ENCODE assay signal across 12 cellular contexts in the genomic region with DNA sequence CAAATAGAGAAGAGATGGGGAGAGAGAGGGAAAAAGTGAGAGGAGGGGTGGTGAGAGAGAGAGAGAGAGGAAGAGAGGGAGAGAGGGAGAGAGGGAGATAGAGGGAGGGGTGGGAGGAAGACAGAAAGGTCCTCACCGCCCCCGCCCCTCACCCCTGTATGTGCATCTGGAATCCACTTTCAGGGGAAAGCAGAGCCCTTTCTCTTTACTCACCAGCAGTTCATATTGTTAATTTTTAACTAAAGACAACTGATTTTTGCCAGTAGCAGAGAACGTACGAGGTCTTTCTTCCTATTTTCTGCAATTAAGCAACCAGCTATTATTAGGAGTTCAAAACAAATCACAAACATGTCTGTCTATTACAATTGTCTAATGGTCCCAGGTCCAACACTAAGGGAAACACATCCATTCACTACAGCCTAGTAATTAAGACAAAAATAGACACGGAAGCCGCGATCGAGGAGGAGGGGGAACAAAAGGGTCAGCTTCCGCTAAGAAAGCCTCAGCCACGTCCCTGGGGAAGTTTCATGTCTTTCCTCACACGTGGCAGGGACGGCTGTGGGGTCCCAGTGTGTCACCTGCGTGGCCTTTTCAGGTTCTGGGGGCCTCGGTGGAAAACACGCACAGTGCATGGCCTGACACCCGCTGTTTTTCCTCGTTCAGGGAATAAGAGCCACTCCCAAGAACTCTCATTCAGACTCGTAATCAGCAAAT.
DNase-seq lines count a peak whose midpoint lies in the region; ATAC-seq and TF ChIP-seq lines count a peak whose summit lies in the region.
"Had no signal": no experiment of that assay in that cellular context is flagged by ENCODE, and none has a peak within 500 bp of the region (broad histone marks: within the 10 kb centered on the region; RNA-seq: fewer than 3 reads in every experiment).

No MANE protein-coding gene starts in this region.

- peak overlapping the region in 1 of 2 donors; percentile 17 for H3K9ac ChIP-seq in duodenal mucosa (ENCODE audit: low read depth in 1 of 2, low read length in 2 of 2)

- TF ChIP-seq CTCF in heart left ventricle (IDR thresholded peaks at IDR 0.05) = no peak
- no peak for TF ChIP-seq CTCF in WTC11 (IDR thresholded peaks at IDR 0.05)

- peak overlapping the region in 6 of 12 donors; percentile 25 to 57 (median 46) for H3K27ac ChIP-seq in heart left ventricle
- H3K27ac ChIP-seq in duodenal mucosa (ENCODE audit: low read depth, low read length) = no peak overlapping the region
- H3K27ac ChIP-seq in muscle layer of duodenum (ENCODE audit: low read length) = no peak overlapping the region
- H3K27ac ChIP-seq: thyroid gland had no signal

- 43 to 51% (median 46%) methylated on average over 18 of the region's 18 CpGs for WGBS in heart left ventricle, 4 donors

- peaks cover 23% of the 10 kb centered on the region for H3K4me1 Mint-ChIP-seq in WTC11
- H3K4me1 Mint-ChIP-seq: memory B cell had no signal

- H3K9me3 ChIP-seq in heart left ventricle (no peaks in the 10 kb centered on the region), duodenal mucosa (ENCODE audit: control insufficient read depth in 1 of 2, low read length in 2 of 2) (no peaks in the 10 kb centered on the region), muscle layer of duodenum (ENCODE audit: control insufficient read depth in 1 of 2, low read length in 2 of 2) (no peaks in the 10 kb centered on the region)
- H3K9me3 ChIP-seq: thyroid gland had no signal

- H3K36me3 Mint-ChIP-seq in WTC11 = peaks cover 21% of the 10 kb centered on the region; the same call in 1 of the 2 replicates
- H3K36me3 Mint-ChIP-seq: memory B cell had no signal

- intact Hi-C loops in heart left ventricle (cut with DNase I) = loop anchor here in 1 of 10 donors (10.0 kb wide), 1 partner anchor 309 kb away; no protein-coding TSS in a partner anchor
- intact Hi-C loops in Right ventricle myocardium inferior (cut with DNase I) = loop anchor here (5.0 kb wide), 1 partner anchor 302 kb away; no protein-coding TSS in a partner anchor

- H3K4me3 Mint-ChIP-seq in WTC11 = no peak overlapping the region
- H3K4me3 Mint-ChIP-seq: activated CD8-positive, alpha-beta T cell treated with anti-CD3 and anti-CD28 coated beads for 36 hours; dendritic cell treated with granulocyte-macrophage colony-stimulating factor and Interleukin-4, amounts not matched to agents 40 ng/mL and 50 ng/mL, for 4 days; memory B cell had no signal

- POLR2A ChIA-PET in WTC11 (lab: Charles Lee) = no interaction called here

- H3K4me1 ChIP-seq in heart left ventricle = peaks cover 0 to 25% (median 9%) of the 10 kb centered on the region in 12 donors
- peaks cover 14 to 18% of the 10 kb centered on the region in 2 donors for H3K4me1 ChIP-seq in duodenal mucosa (ENCODE audit: control insufficient read depth in 1 of 2, insufficient read depth in 2 of 2, low read length in 2 of 2)
- H3K4me1 ChIP-seq in muscle layer of duodenum (ENCODE audit: control insufficient read depth in 1 of 2, insufficient read depth in 2 of 2, low read length in 2 of 2) = peaks cover 0 to 12% of the 10 kb centered on the region in 2 donors

- no peak for DNase-seq in heart left ventricle
- no peak for DNase-seq in Right ventricle myocardium inferior (ENCODE audit: missing footprints)
- no peak for DNase-seq in NCI-H524 treated with DMSO at 0.1 percent for 48 hours (lab: John Stamatoyannopoulos, UW)
- no peak for DNase-seq in WTC11 (ENCODE audit: low spot score)
- DNase-seq: activated CD8-positive, alpha-beta T cell treated with anti-CD3 and anti-CD28 coated beads for 36 hours had no signal

- H3K27me3 Mint-ChIP-seq in WTC11 (ENCODE audit: low read depth) = peaks cover 8% of the 10 kb centered on the region
- H3K27me3 Mint-ChIP-seq: activated CD8-positive, alpha-beta T cell treated with anti-CD3 and anti-CD28 coated beads for 36 hours; dendritic cell treated with granulocyte-macrophage colony-stimulating factor and Interleukin-4, amounts not matched to agents 40 ng/mL and 50 ng/mL, for 4 days; memory B cell had no signal

- TF ChIP-seq POLR2A in heart left ventricle (IDR thresholded peaks at IDR 0.05) = no peak

- no peaks in the 10 kb centered on the region for H3K36me3 ChIP-seq in heart left ventricle
- H3K36me3 ChIP-seq in duodenal mucosa (ENCODE audit: control insufficient read depth in 1 of 2, insufficient read depth in 2 of 2, low read length in 2 of 2) = no peaks in the 10 kb centered on the region
- no peaks in the 10 kb centered on the region for H3K36me3 ChIP-seq in muscle layer of duodenum (ENCODE audit: control insufficient read depth in 1 of 2, insufficient read depth in 2 of 2, low read length in 2 of 2)
- H3K36me3 ChIP-seq: thyroid gland had no signal

- no peak overlapping the region for H3K27ac Mint-ChIP-seq in WTC11
- H3K27ac Mint-ChIP-seq: activated CD8-positive, alpha-beta T cell treated with anti-CD3 and anti-CD28 coated beads for 36 hours; dendritic cell treated with granulocyte-macrophage colony-stimulating factor and Interleukin-4, amounts not matched to agents 40 ng/mL and 50 ng/mL, for 4 days; memory B cell had no signal

- H3K27me3 ChIP-seq in heart left ventricle (peaks cover 0 to 20% (median 0%) of the 10 kb centered on the region in 9 donors), duodenal mucosa (ENCODE audit: control insufficient read depth in 1 of 2, insufficient read depth in 2 of 2, low read length in 2 of 2) (peaks cover 0 to 3% of the 10 kb centered on the region in 2 donors), muscle layer of duodenum (ENCODE audit: low read depth, low read length) (no peaks in the 10 kb centered on the region)
- H3K27me3 ChIP-seq: thyroid gland had no signal

- ATAC-seq in heart left ventricle (peak in 2 of 4 donors; percentile 34 to 51), Right ventricle myocardium inferior (no peak), GM19023 (IDR thresholded peaks at IDR 0.05; ENCODE audit: unreplicated experiment) (no peak), HG02759 (IDR thresholded peaks at IDR 0.05; ENCODE audit: unreplicated experiment) (no peak), WTC11 (no peak)
- ATAC-seq: activated CD8-positive, alpha-beta T cell treated with anti-CD3 and anti-CD28 coated beads for 36 hours had no signal

- H3K4me3 ChIP-seq in heart left ventricle (peak overlapping the region in 8 of 12 donors; percentile 1 to 42 (median 14)), duodenal mucosa (ENCODE audit: low read depth in 1 of 2, low read length in 2 of 2) (peak overlapping the region; percentile 60 to 62), muscle layer of duodenum (ENCODE audit: low read depth in 1 of 2, low read length in 2 of 2) (peak overlapping the region; percentile 31 to 37)
- H3K4me3 ChIP-seq: thyroid gland had no signal

- CTCF ChIA-PET in WTC11 (lab: Charles Lee) = no interaction called here

- H3K9me3 Mint-ChIP-seq in WTC11 = peaks cover 13% of the 10 kb centered on the region
- H3K9me3 Mint-ChIP-seq: activated CD8-positive, alpha-beta T cell treated with anti-CD3 and anti-CD28 coated beads for 36 hours; dendritic cell treated with granulocyte-macrophage colony-stimulating factor and Interleukin-4, amounts not matched to agents 40 ng/mL and 50 ng/mL, for 4 days; memory B cell had no signal

TF ChIP-seq in WTC11, 78 proteins besides CTCF, POLR2A, EP300 and RAD21:
- TF ChIP-seq, protein P1, sequence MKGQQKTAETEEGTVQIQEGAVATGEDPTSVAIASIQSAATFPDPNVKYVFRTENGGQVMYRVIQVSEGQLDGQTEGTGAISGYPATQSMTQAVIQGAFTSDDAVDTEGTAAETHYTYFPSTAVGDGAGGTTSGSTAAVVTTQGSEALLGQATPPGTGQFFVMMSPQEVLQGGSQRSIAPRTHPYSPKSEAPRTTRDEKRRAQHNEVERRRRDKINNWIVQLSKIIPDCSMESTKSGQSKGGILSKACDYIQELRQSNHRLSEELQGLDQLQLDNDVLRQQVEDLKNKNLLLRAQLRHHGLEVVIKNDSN (CRISPR knock-in tag; IDR thresholded peaks at IDR 0.05) = no peak
TF ChIP-seq in WTC11: peak in this region for 0.
